In the genomic region with DNA sequence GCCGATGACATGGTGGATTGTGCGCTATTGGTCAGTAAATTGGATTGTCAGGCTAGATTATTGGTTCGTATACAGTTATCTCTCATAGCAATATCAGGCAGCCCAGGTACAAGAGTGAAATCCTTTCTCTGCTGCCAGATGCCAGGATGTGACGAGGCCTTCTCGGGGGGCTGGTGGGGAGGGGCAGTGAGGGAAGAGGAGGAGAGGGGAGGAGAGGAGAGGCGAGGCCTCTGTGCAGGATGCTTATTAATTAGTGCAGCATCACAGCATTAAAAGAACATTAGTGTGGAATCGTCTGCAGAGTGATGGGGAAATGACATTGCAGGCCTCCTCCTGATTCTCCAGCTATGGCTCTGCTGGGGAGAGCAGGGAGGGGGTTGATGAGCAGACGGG, we compare ENCODE assay signal across 24 cellular contexts. TPM values are rescaled to one million over a fixed set of nuclear protein-coding genes. Genes with fewer than 3 reads are reported as not detected.
DNase-seq lines count a peak whose midpoint lies in the region; ATAC-seq and TF ChIP-seq lines count a peak whose summit lies in the region.
"Had no signal": no experiment of that assay in that cellular context is flagged by ENCODE, and none has a peak within 500 bp of the region (broad histone marks: within the 10 kb centered on the region; RNA-seq: fewer than 3 reads in every experiment).

No MANE protein-coding gene starts in this region.

- H3K4me1 ChIP-seq in thoracic aorta (ENCODE audit: control insufficient read depth in 1 of 2, low read depth in 2 of 2): peaks cover 0 to 8% of the 10 kb centered on the region in 2 donors
- H3K4me1 ChIP-seq in GM23248 (ENCODE audit: insufficient read depth): peaks cover 8% of the 10 kb centered on the region; the same call in 1 of the 2 replicates

- peaks cover 76% of the 10 kb centered on the region for H3K4me1 Mint-ChIP-seq in brain
- H3K4me1 Mint-ChIP-seq: B cell, T-helper 17 cell had no signal

- H3K27me3 ChIP-seq in thoracic aorta (replicated peaks; ENCODE audit: insufficient read depth) (no peaks in the 10 kb centered on the region), WERI-Rb-1 (ENCODE audit: insufficient read depth, low read depth, severe bottlenecking) (no peaks in the 10 kb centered on the region), GM23248 (replicated peaks; ENCODE audit: insufficient read depth) (no peaks in the 10 kb centered on the region)

- H3K27me3 Mint-ChIP-seq in brain: peaks cover 10% of the 10 kb centered on the region

- DNase-seq in cardiac septum (ENCODE audit: low spot score): peak; percentile 4
- DNase-seq in Right ventricle myocardium inferior (ENCODE audit: missing footprints): no peak
- peak; percentile 49 for DNase-seq in mesenteric fat pad (ENCODE audit: low spot score)
- no peak for DNase-seq in thoracic aorta (ENCODE audit: low spot score)
- no peak for DNase-seq in WERI-Rb-1
- no peak for DNase-seq in T-helper 9 cell
- DNase-seq in GM23248: no peak
- DNase-seq: activated CD8-positive, alpha-beta memory T cell treated with anti-CD3 and anti-CD28 coated beads for 24 hours; activated gamma-delta T cell; cerebellar nuclear complex; KBM-7; mucosa of descending colon; NCI-H1436; NCI-H446; NCI-H774; RPMI8226; stimulated activated naive CD8-positive, alpha-beta T cell treated with anti-CD3 and anti-CD28 coated beads, Interleukin-15, amount 100 ng/mL, for 72 hours; T-helper 17 cell; tibial artery had no signal

- intact Hi-C loops in cardiac septum (cut with DNase I): no loop called here
- intact Hi-C loops in Right ventricle myocardium inferior (cut with DNase I): no loop called here

- H3K4me3 ChIP-seq in thoracic aorta (peak overlapping the region; percentile 37), WERI-Rb-1 (ENCODE audit: low read depth, low read length) (no peak overlapping the region), GM23248 (no peak overlapping the region)
- H3K4me3 ChIP-seq: mucosa of descending colon, skin epidermis had no signal

- H4K20me1 ChIP-seq in GM23248 (ENCODE audit: insufficient read depth): no peaks in the 10 kb centered on the region

- H3K9me3 Mint-ChIP-seq in brain: peaks cover 0 to 2% (median 0%) of the 10 kb centered on the region in 5 experiments
- H3K9me3 Mint-ChIP-seq: stimulated activated naive CD8-positive, alpha-beta T cell treated with anti-CD3 and anti-CD28 coated beads, Interleukin-15, amount 100 ng/mL, for 72 hours had no signal

- H3K79me2 ChIP-seq in GM23248 (ENCODE audit: insufficient read depth): no peaks in the 10 kb centered on the region

- H3K9me3 ChIP-seq in thoracic aorta: no peaks in the 10 kb centered on the region
- H3K9me3 ChIP-seq in WERI-Rb-1 (ENCODE audit: severe bottlenecking): no peaks in the 10 kb centered on the region
- no peaks in the 10 kb centered on the region for H3K9me3 ChIP-seq in GM23248 (ENCODE audit: low read depth)
- H3K9me3 ChIP-seq: mucosa of descending colon, tibial artery had no signal

- peak overlapping the region; percentile 37 to 96 (median 87) for H3K27ac Mint-ChIP-seq in brain
- H3K27ac Mint-ChIP-seq: activated CD4-positive, alpha-beta T cell treated with anti-CD3 and anti-CD28 coated beads for 36 hours; B cell; T-helper 17 cell had no signal

- H3K27ac ChIP-seq in thoracic aorta (no peak overlapping the region), WERI-Rb-1 (no peak overlapping the region), GM23248 (no peak overlapping the region)
- H3K27ac ChIP-seq: tibial artery had no signal

- WGBS in GM23248 (ENCODE audit: low coverage in 1 of 2, low lambda C conversion rate in 2 of 2, missing lambda C conversion rate in 2 of 2), 2 experiments: 48 to 59% methylated on average over 8 of the region's 8 CpGs

- H3K36me3 Mint-ChIP-seq in brain: no peaks in the 10 kb centered on the region

- no peaks in the 10 kb centered on the region for H3F3A ChIP-seq in GM23248 (ENCODE audit: insufficient read depth)

- H3K4me3 Mint-ChIP-seq in brain: peak overlapping the region in 4 of 5 experiments; percentile 5 to 61 (median 28)
- H3K4me3 Mint-ChIP-seq: activated CD4-positive, alpha-beta T cell treated with anti-CD3 and anti-CD28 coated beads for 36 hours; B cell; stimulated activated naive CD8-positive, alpha-beta T cell treated with anti-CD3 and anti-CD28 coated beads, Interleukin-15, amount 100 ng/mL, for 72 hours; T-helper 17 cell had no signal

- H3K36me3 ChIP-seq in thoracic aorta: no peaks in the 10 kb centered on the region
- no peaks in the 10 kb centered on the region for H3K36me3 ChIP-seq in WERI-Rb-1
- no peaks in the 10 kb centered on the region for H3K36me3 ChIP-seq in GM23248 (ENCODE audit: low read depth)
- H3K36me3 ChIP-seq: tibial artery had no signal

- TF ChIP-seq CTCF in brain (conservative IDR thresholded peaks at IDR 0.05) (no peak), thoracic aorta (IDR thresholded peaks at IDR 0.05) (no peak), WERI-Rb-1 (IDR thresholded peaks at IDR 0.05; ENCODE audit: low read depth, low read length) (no peak)

- no peak overlapping the region for H3K9ac ChIP-seq in GM23248

- ATAC-seq in Right ventricle myocardium inferior (no peak), thoracic aorta (ENCODE audit: insufficient number of reproducible peaks, low FRiP score, low read depth) (no peak)
- ATAC-seq: activated CD4-positive, alpha-beta T cell treated with anti-CD3 and anti-CD28 coated beads for 36 hours; mucosa of descending colon; SK-N-SH treated with all-trans-retinoic acid at 6 μM for 48 hours; stimulated activated naive CD8-positive, alpha-beta T cell treated with anti-CD3 and anti-CD28 coated beads, Interleukin-15, amount 100 ng/mL, for 72 hours; T-helper 17 cell had no signal

- H3K9me2 ChIP-seq in GM23248 (ENCODE audit: insufficient read depth): no peaks in the 10 kb centered on the region

- in situ Hi-C loops in GM23248 (cut with MboI): loop anchor here (25.0 kb wide), 1 partner anchor 545 kb away; the partner anchor contains the start of genes PKD2L1 and SCD

- no peak overlapping the region for H3K4me2 ChIP-seq in GM23248 (ENCODE audit: unreplicated experiment)

- no peak overlapping the region for H2AFZ ChIP-seq in GM23248

RNA-seq across cellular contexts. Expression of gene SLF2, which starts 30.5 kb away (rescaled TPM):
- total RNA-seq in cardiac septum (22.8 TPM), Right ventricle myocardium inferior (17.0 TPM), mesenteric fat pad (18.4 TPM), thoracic aorta (10 to 100 TPM; 14.6 to 41.6 TPM)
- polyA plus RNA-seq in brain (ENCODE audit: insufficient read depth, low read depth, low replicate concordance) (6.9 TPM), GM23248 (2016; fragmentation: Nextera tagmentation; extraction: Ambion mirVana) (11.7 and 12.5 TPM in 2 replicates)
- 15.6 and 18.2 TPM in 2 replicates for total RNA-seq in GM23248 (2014; rRNA removed; shearing (Covaris generic))

Comparison
In these comparisons a context has a peak if more than half of its experiments do, and no peak if none do; other contexts are left out.
1. DNase-seq: peak in cardiac septum (single experiment) and mesenteric fat pad (single experiment); none in Right ventricle myocardium inferior (single experiment), thoracic aorta (single experiment), WERI-Rb-1 (single experiment), T-helper 9 cell (single experiment) and GM23248 (single experiment).